2 cellular contexts compared by ENCODE assay signal in genomic region chr2:171185165-171185818, GRCh38.
TF ChIP-seq lines count a peak whose summit lies in the region.

No MANE protein-coding gene starts in this region.

TF ChIP-seq in GM12891, 5 proteins besides CTCF, POLR2A, EP300 and RAD21:
- TF ChIP-seq POU2F2 (IDR thresholded peaks at IDR 0.05; ENCODE audit: low read depth, low read length) (no peak), TAF1 (IDR thresholded peaks at IDR 0.05; ENCODE audit: low read depth, low read length) (no peak), SPI1 (IDR thresholded peaks at IDR 0.05; ENCODE audit: low read depth, low read length) (no peak), PAX5 (IDR thresholded peaks at IDR 0.05; ENCODE audit: insufficient read depth, low read length, severe bottlenecking) (no peak), POLR2AphosphoS5 (IDR thresholded peaks at IDR 0.05; ENCODE audit: low read depth, low read length) (no peak)

TF ChIP-seq in IMR-90, 13 proteins besides CTCF, POLR2A, EP300 and RAD21:
- TF ChIP-seq RCOR1 (IDR thresholded peaks at IDR 0.05; ENCODE audit: insufficient replicate concordance, low read length) = no peak
- no peak for TF ChIP-seq MAZ (IDR thresholded peaks at IDR 0.05; ENCODE audit: borderline replicate concordance, low read depth, low read length)
- TF ChIP-seq USF2 (IDR thresholded peaks at IDR 0.05; ENCODE audit: low read depth, low read length) = no peak
- no peak for TF ChIP-seq MXI1 (IDR thresholded peaks at IDR 0.05; ENCODE audit: borderline replicate concordance, low read depth, low read length)
- no peak for TF ChIP-seq CHD1 (IDR thresholded peaks at IDR 0.05; ENCODE audit: low read depth, low read length)
- no peak for TF ChIP-seq RFX5 (IDR thresholded peaks at IDR 0.05; ENCODE audit: low read depth, low read length)
- TF ChIP-seq NFE2L2 (IDR thresholded peaks at IDR 0.05; ENCODE audit: low read depth, low read length) = no peak
- no peak for TF ChIP-seq FOS (IDR thresholded peaks at IDR 0.05; ENCODE audit: low read depth, low read length)
- TF ChIP-seq SMC3 (IDR thresholded peaks at IDR 0.05; ENCODE audit: low read depth, low read length) = no peak
- TF ChIP-seq CEBPB (IDR thresholded peaks at IDR 0.05; ENCODE audit: low read depth, low read length) = no peak
- no peak for TF ChIP-seq MAFK (IDR thresholded peaks at IDR 0.05; ENCODE audit: low read depth, low read length)
- TF ChIP-seq ELK1 (IDR thresholded peaks at IDR 0.05; ENCODE audit: borderline replicate concordance, low read depth, low read length) = no peak
- TF ChIP-seq BHLHE40 (IDR thresholded peaks at IDR 0.05; ENCODE audit: low read depth, low read length) = no peak
